7 cellular contexts compared by ENCODE assay signal in genomic region chr1:153977250-153978240, GRCh38. TPM values are rescaled to one million over a fixed set of nuclear protein-coding genes. Genes with fewer than 3 reads are reported as not detected.
DNase-seq lines count a peak whose midpoint lies in the region; ATAC-seq, FAIRE-seq and TF ChIP-seq lines count a peak whose summit lies in the region.

JTB (minus strand) TSS chr1:153977674; CDS start chr1:153977252, 422 bp downstream.

- H3K27ac ChIP-seq in mammary epithelial cell (ENCODE audit: insufficient read depth, low read depth, low read length) (peak within 1 kb of the TSS; percentile 51), small intestine (ENCODE audit: low read depth in 1 of 2, low read length in 1 of 2) (peak within 1 kb of the TSS; percentile 85 to 93)

- H3K9ac ChIP-seq in mammary epithelial cell (ENCODE audit: insufficient read depth, low read length): peak within 1 kb of the TSS; percentile 82

- H4K20me1 ChIP-seq in mammary epithelial cell (ENCODE audit: insufficient read depth, low read length): no peaks in the 10 kb centered on the region

- DNase-seq in NCI-H2227 (lab: John Stamatoyannopoulos, UW; ENCODE audit: unreplicated experiment): peak; percentile 90
- peak; percentile 88 for DNase-seq in WTC11 (ENCODE audit: low spot score)
- peak; percentile 77 for DNase-seq in mammary epithelial cell
- peak; percentile 82 for DNase-seq in iPS-NIHi7 (ENCODE audit: extremely low spot score)
- DNase-seq in small intestine: peak; percentile 91

- H3K4me2 ChIP-seq in mammary epithelial cell (ENCODE audit: insufficient read depth, low read depth, low read length): peak within 1 kb of the TSS; percentile 85

- H3K9me3 Mint-ChIP-seq in WTC11: no peaks in the 10 kb centered on the region

- dilution Hi-C loops in mammary epithelial cell (cut with HindIII; ENCODE audit: low sequenced_read_pairs): no loop called here

- H3K27me3 Mint-ChIP-seq in WTC11 (ENCODE audit: low read depth): no peaks in the 10 kb centered on the region

- TF ChIP-seq CTCF in WTC11 (IDR thresholded peaks at IDR 0.05) (no peak), mammary epithelial cell (conservative IDR thresholded peaks at IDR 0.05 in 1 of 2, IDR thresholded peaks at IDR 0.05 in 1 of 2; ENCODE audit: extremely low read depth in 1 of 2, insufficient read depth in 1 of 2, low read depth in 1 of 2, low read length in 2 of 2) (no peak)

- H3K79me2 ChIP-seq in mammary epithelial cell (ENCODE audit: insufficient read depth, low read length): peaks cover 22% of the 10 kb centered on the region

- intact Hi-C loops in mammary epithelial cell (cut with micrococcal nuclease): loop anchor here (1.0 kb wide), 1 partner anchor 31 kb away; the partner anchor contains the start of gene DENND4B

- H3K36me3 ChIP-seq in mammary epithelial cell (ENCODE audit: insufficient read depth, low read length) (peaks cover 13% of the 10 kb centered on the region), small intestine (ENCODE audit: control insufficient read depth in 2 of 2, insufficient read depth in 2 of 2, low read length in 2 of 2) (peaks cover 9 to 12% of the 10 kb centered on the region in 2 donors)

- peak within 1 kb of the TSS; percentile 98 for H3K4me3 Mint-ChIP-seq in WTC11

- ATAC-seq in GM18511 (IDR thresholded peaks at IDR 0.05; ENCODE audit: unreplicated experiment) (peak; percentile 85), HG03097 (IDR thresholded peaks at IDR 0.05; ENCODE audit: low FRiP score, unreplicated experiment) (peak; percentile 60), WTC11 (peak; percentile 87)

- H3K27ac Mint-ChIP-seq in WTC11: peak within 1 kb of the TSS; percentile 97

- H3K36me3 Mint-ChIP-seq in WTC11: peaks cover 41% of the 10 kb centered on the region

- H3K4me3 ChIP-seq in mammary epithelial cell (replicated peaks in 1 of 3; ENCODE audit: insufficient read depth in 1 of 3, low read depth in 2 of 3, low read length in 3 of 3) (peak within 1 kb of the TSS; percentile 51 to 93 (median 71)), small intestine (ENCODE audit: low read depth in 1 of 2, low read length in 2 of 2) (peak within 1 kb of the TSS; percentile 74 to 94)

- in situ Hi-C loops in mammary epithelial cell (cut with MboI; ENCODE audit: low sequenced_read_pairs in 2 of 2): loop anchor here in 1 of 2 donors (5.0 to 25.0 kb wide), 2 partner anchors 305 to 440 kb away; partner anchors contain the start of genes ILF2, S100A3, S100A4 and S100A5

- CTCF ChIA-PET in WTC11 (lab: Charles Lee): interaction anchor here (0.7 to 4.3 kb wide), 10 partner anchors 9 to 483 kb away, joined by 3 to 26 read pairs (median 4); partner anchors contain the start of genes CREB3L4, DENND4B, RAB13 and RPS27
- CTCF ChIA-PET in mammary epithelial cell (lab: Charles Lee; ENCODE audit: low non-redundant PET): interaction anchor here (0.7 kb wide), 1 partner anchor 302 kb away, joined by 7 read pairs; no protein-coding TSS in a partner anchor

- H3K4me1 ChIP-seq in mammary epithelial cell (ENCODE audit: insufficient read depth, low read length): peaks cover 10% of the 10 kb centered on the region
- H3K4me1 ChIP-seq in small intestine (ENCODE audit: control insufficient read depth in 2 of 2, insufficient read depth in 1 of 2, low read depth in 1 of 2, low read length in 1 of 2): no peaks in the 10 kb centered on the region

- POLR2A ChIA-PET in WTC11 (lab: Charles Lee): interaction anchor here (1.0 to 3.1 kb wide), 11 partner anchors 9 to 344 kb away, joined by 3 to 55 read pairs (median 5); partner anchors contain the start of genes CHTOP, CREB3L4, GATAD2B and RAB13

- H3K27me3 ChIP-seq in mammary epithelial cell (ENCODE audit: insufficient read depth, low read length) (no peaks in the 10 kb centered on the region), small intestine (ENCODE audit: control insufficient read depth in 2 of 2, insufficient read depth in 2 of 2, low read length in 2 of 2) (no peaks in the 10 kb centered on the region)

- H2AFZ ChIP-seq in mammary epithelial cell (ENCODE audit: low read depth, low read length): peak within 1 kb of the TSS; percentile 93

- WGBS in mammary epithelial cell (ENCODE audit: low coverage, missing lambda C conversion rate): 6% methylated on average over 29 of the region's 75 CpGs
- WGBS in small intestine, 3 donors: 0% methylated on average over 63 to 75 of the region's 75 CpGs

- FAIRE-seq in small intestine (lab: Jason Lieb, UNC): no peak

- H3K9me3 ChIP-seq in mammary epithelial cell (replicated peaks; ENCODE audit: insufficient read depth, low read length) (no peaks in the 10 kb centered on the region), small intestine (ENCODE audit: control insufficient read depth, low read depth) (no peaks in the 10 kb centered on the region)

- BruUV-seq in mammary epithelial cell (replicated peaks; lab: Mats Ljungman, UMichigan): TSS peak; percentile 0

- peaks cover 31% of the 10 kb centered on the region for H3K4me1 Mint-ChIP-seq in WTC11

TF ChIP-seq in WTC11, 78 proteins besides CTCF, POLR2A, EP300 and RAD21 (continues in another document):
- TF ChIP-seq SP1 (CRISPR knock-in tag; conservative IDR thresholded peaks at IDR 0.05): peak; percentile 66; the same call in 1 of the 2 replicates
- TF ChIP-seq ZNF396 (CRISPR knock-in tag; IDR thresholded peaks at IDR 0.05; ENCODE audit: borderline replicate concordance): no peak
- TF ChIP-seq, protein P1, sequence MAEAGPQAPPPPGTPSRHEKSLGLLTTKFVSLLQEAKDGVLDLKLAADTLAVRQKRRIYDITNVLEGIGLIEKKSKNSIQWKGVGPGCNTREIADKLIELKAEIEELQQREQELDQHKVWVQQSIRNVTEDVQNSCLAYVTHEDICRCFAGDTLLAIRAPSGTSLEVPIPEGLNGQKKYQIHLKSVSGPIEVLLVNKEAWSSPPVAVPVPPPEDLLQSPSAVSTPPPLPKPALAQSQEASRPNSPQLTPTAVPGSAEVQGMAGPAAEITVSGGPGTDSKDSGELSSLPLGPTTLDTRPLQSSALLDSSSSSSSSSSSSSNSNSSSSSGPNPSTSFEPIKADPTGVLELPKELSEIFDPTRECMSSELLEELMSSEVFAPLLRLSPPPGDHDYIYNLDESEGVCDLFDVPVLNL (CRISPR knock-in tag; IDR thresholded peaks at IDR 0.05; ENCODE audit: borderline replicate concordance, low read depth): no peak
- TF ChIP-seq, protein P2, sequence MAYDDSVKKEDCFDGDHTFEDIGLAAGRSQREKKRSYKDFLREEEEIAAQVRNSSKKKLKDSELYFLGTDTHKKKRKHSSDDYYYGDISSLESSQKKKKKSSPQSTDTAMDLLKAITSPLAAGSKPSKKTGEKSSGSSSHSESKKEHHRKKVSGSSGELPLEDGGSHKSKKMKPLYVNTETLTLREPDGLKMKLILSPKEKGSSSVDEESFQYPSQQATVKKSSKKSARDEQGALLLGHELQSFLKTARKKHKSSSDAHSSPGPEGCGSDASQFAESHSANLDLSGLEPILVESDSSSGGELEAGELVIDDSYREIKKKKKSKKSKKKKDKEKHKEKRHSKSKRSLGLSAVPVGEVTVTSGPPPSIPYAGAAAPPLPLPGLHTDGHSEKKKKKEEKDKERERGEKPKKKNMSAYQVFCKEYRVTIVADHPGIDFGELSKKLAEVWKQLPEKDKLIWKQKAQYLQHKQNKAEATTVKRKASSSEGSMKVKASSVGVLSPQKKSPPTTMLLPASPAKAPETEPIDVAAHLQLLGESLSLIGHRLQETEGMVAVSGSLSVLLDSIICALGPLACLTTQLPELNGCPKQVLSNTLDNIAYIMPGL (CRISPR knock-in tag; IDR thresholded peaks at IDR 0.05): peak; percentile 77; the same call in 1 of the 2 replicates
- TF ChIP-seq ZBTB21 (CRISPR knock-in tag; IDR thresholded peaks at IDR 0.05; ENCODE audit: borderline replicate concordance): peak; percentile 55; the same call in 1 of the 2 replicates
- TF ChIP-seq, protein P3, sequence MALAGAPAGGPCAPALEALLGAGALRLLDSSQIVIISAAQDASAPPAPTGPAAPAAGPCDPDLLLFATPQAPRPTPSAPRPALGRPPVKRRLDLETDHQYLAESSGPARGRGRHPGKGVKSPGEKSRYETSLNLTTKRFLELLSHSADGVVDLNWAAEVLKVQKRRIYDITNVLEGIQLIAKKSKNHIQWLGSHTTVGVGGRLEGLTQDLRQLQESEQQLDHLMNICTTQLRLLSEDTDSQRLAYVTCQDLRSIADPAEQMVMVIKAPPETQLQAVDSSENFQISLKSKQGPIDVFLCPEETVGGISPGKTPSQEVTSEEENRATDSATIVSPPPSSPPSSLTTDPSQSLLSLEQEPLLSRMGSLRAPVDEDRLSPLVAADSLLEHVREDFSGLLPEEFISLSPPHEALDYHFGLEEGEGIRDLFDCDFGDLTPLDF (CRISPR knock-in tag; IDR thresholded peaks at IDR 0.05): no peak
- TF ChIP-seq ETV6 (CRISPR knock-in tag; IDR thresholded peaks at IDR 0.05): peak; percentile 41; the same call in 1 of the 2 replicates
- TF ChIP-seq JUN (CRISPR knock-in tag; IDR thresholded peaks at IDR 0.05): no peak
- no peak for TF ChIP-seq ATF2 (CRISPR knock-in tag; IDR thresholded peaks at IDR 0.05; ENCODE audit: borderline replicate concordance, low read depth)
- TF ChIP-seq, protein P4, sequence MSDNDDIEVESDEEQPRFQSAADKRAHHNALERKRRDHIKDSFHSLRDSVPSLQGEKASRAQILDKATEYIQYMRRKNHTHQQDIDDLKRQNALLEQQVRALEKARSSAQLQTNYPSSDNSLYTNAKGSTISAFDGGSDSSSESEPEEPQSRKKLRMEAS (CRISPR knock-in tag; IDR thresholded peaks at IDR 0.05): peak; percentile 50; the same call in 1 of the 2 replicates
- TF ChIP-seq GTF2I (CRISPR knock-in tag; conservative IDR thresholded peaks at IDR 0.05): no peak
- peak; percentile 80; the same call in 1 of the 2 replicates for TF ChIP-seq ZNF219 (CRISPR knock-in tag; IDR thresholded peaks at IDR 0.05; ENCODE audit: borderline replicate concordance)

RNA-seq across cellular contexts. Expression of gene JTB, which starts in this region (rescaled TPM):
- total RNA-seq in WTC11 (2021) (88.8 to 90.6 TPM (median 90.3 TPM) in 3 replicates), mammary epithelial cell (10 to 100 TPM; 58.7 to 60.5 TPM)
- polyA plus RNA-seq in mammary epithelial cell (85.8 TPM), small intestine (100 to 1,000 TPM; 230 to 307 (median 244) TPM)
- polyA minus RNA-seq in mammary epithelial cell: 49.5 TPM

Comparison
In these comparisons a context has a peak if more than half of its experiments do, and no peak if none do; other contexts are left out.
1. Peak in every context shown above with its lines: DNase-seq, ATAC-seq, H3K4me3 ChIP-seq and H3K27ac ChIP-seq.